10 cellular contexts compared by ENCODE assay signal in the genomic region with DNA sequence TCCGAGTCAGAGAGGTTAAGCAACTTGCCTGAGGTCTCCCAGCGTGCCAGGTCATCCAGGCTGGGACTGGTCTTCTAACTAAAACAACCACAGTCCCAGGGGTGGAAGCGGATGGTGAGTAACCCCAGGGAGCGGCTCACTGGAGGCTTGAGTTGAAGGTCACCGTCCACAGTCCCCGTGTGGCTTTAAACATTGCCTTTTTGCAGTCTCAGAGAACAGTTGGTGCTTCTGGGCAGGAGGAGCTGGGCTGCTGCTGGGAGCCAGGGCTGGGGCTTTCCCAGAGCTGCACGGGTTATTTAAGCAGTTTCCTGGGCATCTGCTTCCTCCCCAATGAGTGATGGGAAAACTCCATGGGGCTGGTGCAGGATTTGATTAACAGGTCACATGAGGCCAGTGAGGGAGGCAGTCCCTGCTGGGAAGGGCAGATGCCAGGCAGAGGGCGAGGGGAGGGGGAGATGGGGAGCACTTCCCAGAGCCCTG. TPM values are rescaled to one million over a fixed set of nuclear protein-coding genes. Genes with fewer than 3 reads are reported as not detected.
DNase-seq lines count a peak whose midpoint lies in the region; ATAC-seq and TF ChIP-seq lines count a peak whose summit lies in the region.
"Had no signal": no experiment of that assay in that cellular context is flagged by ENCODE, and none has a peak within 500 bp of the region (broad histone marks: within the 10 kb centered on the region; RNA-seq: fewer than 3 reads in every experiment).

No MANE protein-coding gene starts in this region.

- CTCF ChIA-PET in RWPE1 (lab: Yijun Ruan, JAX): interaction anchor here (1.3 kb wide), 1 partner anchor 44 kb away, joined by 4 read pairs; no protein-coding TSS in a partner anchor

- WGBS in esophagus squamous epithelium, 2 donors: 5 to 21% methylated on average over 4 to 8 of the region's 8 CpGs

- no peak for TF ChIP-seq CTCF in esophagus squamous epithelium (IDR thresholded peaks at IDR 0.05)
- TF ChIP-seq CTCF in omental fat pad (IDR thresholded peaks at IDR 0.05): no peak
- no peak for TF ChIP-seq CTCF in RWPE1 (conservative IDR thresholded peaks at IDR 0.05; ENCODE audit: low read depth)

- intact Hi-C loops in esophagus squamous epithelium (cut with DNase I): no loop called here

- peaks cover 31 to 86% (median 52%) of the 10 kb centered on the region in 3 donors for H3K4me1 ChIP-seq in esophagus squamous epithelium

- peak; percentile 29 for ATAC-seq in omental fat pad (ENCODE audit: low FRiP score)
- ATAC-seq in GM18502 (IDR thresholded peaks at IDR 0.05; ENCODE audit: poor library complexity, unreplicated experiment): no peak
- ATAC-seq in GM19397 (IDR thresholded peaks at IDR 0.05; ENCODE audit: unreplicated experiment): no peak

- TF ChIP-seq POLR2A in esophagus squamous epithelium (IDR thresholded peaks at IDR 0.05): no peak

- no peak overlapping the region for H3K4me3 ChIP-seq in esophagus squamous epithelium
- H3K4me3 ChIP-seq: Peyer's patch had no signal

- no peaks in the 10 kb centered on the region for H3K27me3 ChIP-seq in esophagus squamous epithelium
- H3K27me3 ChIP-seq: Peyer's patch had no signal

- peaks cover 0 to 9% (median 0%) of the 10 kb centered on the region in 3 donors for H3K36me3 ChIP-seq in esophagus squamous epithelium
- H3K36me3 ChIP-seq: Peyer's patch had no signal

- H3K27ac ChIP-seq in esophagus squamous epithelium (peak overlapping the region; percentile 81 to 92 (median 88)), RWPE1 (no peak overlapping the region)

- peak; percentile 91 for DNase-seq in DMS53 (lab: John Stamatoyannopoulos, UW)
- peak; percentile 87 for DNase-seq in NCI-H82 (lab: John Stamatoyannopoulos, UW)
- no peak for DNase-seq in esophagus squamous epithelium (lab: John Stamatoyannopoulos, UW)
- DNase-seq in omental fat pad (ENCODE audit: low spot score): no peak
- no peak for DNase-seq in dedifferentiated amniotic fluid mesenchymal stem cell (ENCODE audit: extremely low spot score)
- DNase-seq in RWPE1 (ENCODE audit: low spot score): no peak
- DNase-seq: activated naive CD8-positive, alpha-beta T cell treated with anti-CD3 and anti-CD28 coated beads, Interleukin-2, amount 10 ng/mL, durations not matched to agents 7 days and 5 days had no signal

- POLR2A ChIA-PET in RWPE1 (lab: Yijun Ruan, JAX; ENCODE audit: low non-redundant PET): no interaction called here

- H3K9me3 ChIP-seq in esophagus squamous epithelium: no peaks in the 10 kb centered on the region
- H3K9me3 ChIP-seq: Peyer's patch had no signal

RNA-seq across cellular contexts. Expression of a gene that starts 12.3 kb away (rescaled TPM):
- total RNA-seq in esophagus squamous epithelium (10 to 100 TPM; 30.0 to 61.4 (median 44.7) TPM), omental fat pad (10 to 100 TPM; 17.3 to 59.0 (median 39.9) TPM)

Comparison
In these comparisons a context has a peak if more than half of its experiments do, and no peak if none do; other contexts are left out.
1. DNase-seq: peak in DMS53 (single experiment) and NCI-H82 (single experiment); none in esophagus squamous epithelium (single experiment), omental fat pad (single experiment), dedifferentiated amniotic fluid mesenchymal stem cell (single experiment) and RWPE1 (single experiment).